ENCODE assay signal across 33 cellular contexts in genomic region chr6:40313582-40313981, GRCh38.
"Had no signal": no experiment of that assay in that cellular context is flagged by ENCODE, and none has a peak within 500 bp of the region (broad histone marks: within the 10 kb centered on the region; RNA-seq: fewer than 3 reads in every experiment).

No MANE protein-coding gene starts in this region.

- H3K4me1 ChIP-seq: adrenal gland, breast epithelium had no signal

- H3K9me3 ChIP-seq: adrenal gland, body of pancreas, breast epithelium had no signal

- ATAC-seq: activated CD8-positive, alpha-beta T cell treated with anti-CD3 and anti-CD28 coated beads for 36 hours; activated naive CD4-positive, alpha-beta T cell treated with anti-CD3 and anti-CD28 coated beads, Interleukin-2, amount 50 U/mL, for 72 hours; activated T-cell treated with anti-CD3 and anti-CD28 coated beads, Interleukin-2, amount 50 U/mL, for 4 hours; activated T-cell treated with anti-CD3 and anti-CD28 coated beads, Interleukin-2, amount 50 U/mL, for 72 hours; activated T-helper 17 cell treated with anti-CD3 and anti-CD28 coated beads, Interleukin-2, amount 50 U/mL, for 72 hours; body of pancreas had no signal

- DNase-seq: activated B cell treated with CpG ODN at 0.5 μM for 24 hours; activated CD4-positive, alpha-beta memory T cell treated with anti-CD3 and anti-CD28 coated beads for 36 hours; activated CD4-positive, alpha-beta T cell treated with anti-CD3 and anti-CD28 coated beads for 4 hours; activated CD4-positive, alpha-beta T cell treated with anti-CD3 and anti-CD28 coated beads, Interleukin-2, amount 10 ng/mL, durations not matched to agents 24 days and 14 days; activated CD4-positive, alpha-beta T cell treated with anti-CD3 and anti-CD28 coated beads, Interleukin-2, amount 50 U/mL, for 1 hour; activated CD4-positive, alpha-beta T cell treated with anti-CD3 and anti-CD28 coated beads, Interleukin-2, amount 50 U/mL, for 4 hours; activated CD4-positive, CD25-positive, alpha-beta regulatory T cell treated with anti-CD3 and anti-CD28 coated beads, Interleukin-2, amount 50 U/mL, for 72 hours; activated CD8-positive, alpha-beta memory T cell treated with anti-CD3 and anti-CD28 coated beads, Interleukin-2, amount 50 U/mL, for 4 hours; activated CD8-positive, alpha-beta T cell treated with anti-CD3 and anti-CD28 coated beads for 36 hours; activated effector memory CD4-positive, alpha-beta T cell treated with anti-CD3 and anti-CD28 coated beads, Interleukin-2, amount 50 U/mL, for 16 hours; activated gamma-delta T cell treated with Interleukin-2 at 50 U/mL for 16 hours; activated naive CD4-positive, alpha-beta T cell; activated naive CD4-positive, alpha-beta T cell treated with anti-CD3 and anti-CD28 coated beads for 36 hours; activated naive CD4-positive, alpha-beta T cell treated with anti-CD3 and anti-CD28 coated beads, Interleukin-2, amount 50 U/mL, for 16 hours; activated naive CD8-positive, alpha-beta T cell treated with anti-CD3 and anti-CD28 coated beads for 36 hours; activated T-cell treated with anti-CD3 and anti-CD28 coated beads for 4 hours; activated T-cell treated with anti-CD3 and anti-CD28 coated beads, Interleukin-2, amount 50 U/mL, for 1 hour; activated T-cell treated with anti-CD3 and anti-CD28 coated beads, Interleukin-2, amount 50 U/mL, for 4 hours; activated T-cell treated with anti-CD3 and anti-CD28 coated beads, Interleukin-2, amount 50 U/mL, for 72 hours; adrenal gland; amniotic stem cell; aorta; body of pancreas; brain microvascular endothelial cell; central memory CD4-positive, alpha-beta T cell; T-helper 2 cell; T-helper 9 cell had no signal

- H3K27ac ChIP-seq: adrenal gland, body of pancreas, brain microvascular endothelial cell, breast epithelium, VCaP had no signal

- FAIRE-seq: astrocyte, TTC549 had no signal

- H3K36me3 ChIP-seq: adrenal gland, brain microvascular endothelial cell, breast epithelium had no signal

- H3K4me3 ChIP-seq: adrenal gland, body of pancreas, breast epithelium had no signal

- H3K27me3 ChIP-seq: adrenal gland, body of pancreas, brain microvascular endothelial cell, breast epithelium had no signal
